1 cellular context compared by ENCODE assay signal in the genomic region with DNA sequence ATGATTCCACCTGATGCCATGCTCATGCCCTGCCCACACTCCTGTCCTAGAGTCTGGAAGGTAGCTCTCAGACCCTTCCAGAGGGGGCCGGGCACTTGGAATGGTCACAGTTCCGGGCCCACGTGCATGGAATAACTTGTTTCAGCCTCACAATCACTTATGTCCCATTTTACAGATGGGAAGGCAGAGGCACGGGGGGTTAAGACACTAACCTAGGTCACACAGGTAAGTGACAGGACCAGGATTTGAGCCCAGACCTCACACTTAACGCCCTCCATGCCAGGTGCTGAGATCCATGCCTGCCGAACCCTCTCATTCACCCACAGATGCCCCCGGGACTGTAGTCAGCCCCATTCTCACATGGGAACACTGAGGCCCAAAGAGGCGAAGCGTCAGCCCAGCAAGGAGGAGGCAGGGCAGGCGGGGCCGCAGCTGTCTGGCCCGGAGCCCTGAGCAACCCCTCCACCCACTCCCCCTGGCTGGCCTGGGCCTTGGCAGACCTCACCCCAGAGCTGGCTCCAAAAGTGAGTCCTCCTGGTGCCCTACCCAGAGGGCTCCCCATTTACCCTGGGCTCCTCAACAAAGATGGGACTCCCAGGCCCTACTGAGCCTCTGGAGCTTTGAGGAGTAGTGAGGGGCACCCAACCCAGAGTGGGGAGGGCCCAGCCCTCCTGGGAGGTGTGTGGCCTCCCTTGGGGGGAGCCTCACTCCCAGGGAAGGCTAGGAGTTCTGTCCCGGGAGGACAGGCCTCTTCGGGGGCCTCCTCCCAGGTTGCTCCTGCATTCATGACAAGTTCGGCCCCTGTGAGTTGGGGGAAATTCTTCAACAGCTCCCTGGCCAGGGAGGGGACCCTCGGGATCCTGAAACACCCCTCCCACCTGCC.
TF ChIP-seq lines count a peak whose summit lies in the region.

No MANE protein-coding gene starts in this region.

TF ChIP-seq in HCT116, 20 proteins besides CTCF, POLR2A, EP300 and RAD21 (continued from another document):
- TF ChIP-seq, protein P1, sequence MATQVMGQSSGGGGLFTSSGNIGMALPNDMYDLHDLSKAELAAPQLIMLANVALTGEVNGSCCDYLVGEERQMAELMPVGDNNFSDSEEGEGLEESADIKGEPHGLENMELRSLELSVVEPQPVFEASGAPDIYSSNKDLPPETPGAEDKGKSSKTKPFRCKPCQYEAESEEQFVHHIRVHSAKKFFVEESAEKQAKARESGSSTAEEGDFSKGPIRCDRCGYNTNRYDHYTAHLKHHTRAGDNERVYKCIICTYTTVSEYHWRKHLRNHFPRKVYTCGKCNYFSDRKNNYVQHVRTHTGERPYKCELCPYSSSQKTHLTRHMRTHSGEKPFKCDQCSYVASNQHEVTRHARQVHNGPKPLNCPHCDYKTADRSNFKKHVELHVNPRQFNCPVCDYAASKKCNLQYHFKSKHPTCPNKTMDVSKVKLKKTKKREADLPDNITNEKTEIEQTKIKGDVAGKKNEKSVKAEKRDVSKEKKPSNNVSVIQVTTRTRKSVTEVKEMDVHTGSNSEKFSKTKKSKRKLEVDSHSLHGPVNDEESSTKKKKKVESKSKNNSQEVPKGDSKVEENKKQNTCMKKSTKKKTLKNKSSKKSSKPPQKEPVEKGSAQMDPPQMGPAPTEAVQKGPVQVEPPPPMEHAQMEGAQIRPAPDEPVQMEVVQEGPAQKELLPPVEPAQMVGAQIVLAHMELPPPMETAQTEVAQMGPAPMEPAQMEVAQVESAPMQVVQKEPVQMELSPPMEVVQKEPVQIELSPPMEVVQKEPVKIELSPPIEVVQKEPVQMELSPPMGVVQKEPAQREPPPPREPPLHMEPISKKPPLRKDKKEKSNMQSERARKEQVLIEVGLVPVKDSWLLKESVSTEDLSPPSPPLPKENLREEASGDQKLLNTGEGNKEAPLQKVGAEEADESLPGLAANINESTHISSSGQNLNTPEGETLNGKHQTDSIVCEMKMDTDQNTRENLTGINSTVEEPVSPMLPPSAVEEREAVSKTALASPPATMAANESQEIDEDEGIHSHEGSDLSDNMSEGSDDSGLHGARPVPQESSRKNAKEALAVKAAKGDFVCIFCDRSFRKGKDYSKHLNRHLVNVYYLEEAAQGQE (IDR thresholded peaks at IDR 0.05; ENCODE audit: low read depth): no peak
- TF ChIP-seq TCF7L2 (IDR thresholded peaks at IDR 0.05; ENCODE audit: borderline replicate concordance, extremely low read depth, insufficient read depth, insufficient read length) (no peak), ZNF274 (IDR thresholded peaks at IDR 0.05; ENCODE audit: low read depth, low read length) (no peak), ATF3 (IDR thresholded peaks at IDR 0.05) (no peak), POLR2AphosphoS5 (IDR thresholded peaks at IDR 0.05; ENCODE audit: low read depth, low read length) (no peak), FOSL1 (IDR thresholded peaks at IDR 0.05; ENCODE audit: low read depth) (no peak), JUND (IDR thresholded peaks at IDR 0.05) (no peak), SRF (IDR thresholded peaks at IDR 0.05; ENCODE audit: low read depth) (no peak), ELF1 (IDR thresholded peaks at IDR 0.05; ENCODE audit: borderline replicate concordance, low read depth) (no peak), CEBPB (IDR thresholded peaks at IDR 0.05; ENCODE audit: low read depth) (no peak), CBX3 (IDR thresholded peaks at IDR 0.05; ENCODE audit: low read depth) (no peak)
- TF ChIP-seq, protein P2, sequence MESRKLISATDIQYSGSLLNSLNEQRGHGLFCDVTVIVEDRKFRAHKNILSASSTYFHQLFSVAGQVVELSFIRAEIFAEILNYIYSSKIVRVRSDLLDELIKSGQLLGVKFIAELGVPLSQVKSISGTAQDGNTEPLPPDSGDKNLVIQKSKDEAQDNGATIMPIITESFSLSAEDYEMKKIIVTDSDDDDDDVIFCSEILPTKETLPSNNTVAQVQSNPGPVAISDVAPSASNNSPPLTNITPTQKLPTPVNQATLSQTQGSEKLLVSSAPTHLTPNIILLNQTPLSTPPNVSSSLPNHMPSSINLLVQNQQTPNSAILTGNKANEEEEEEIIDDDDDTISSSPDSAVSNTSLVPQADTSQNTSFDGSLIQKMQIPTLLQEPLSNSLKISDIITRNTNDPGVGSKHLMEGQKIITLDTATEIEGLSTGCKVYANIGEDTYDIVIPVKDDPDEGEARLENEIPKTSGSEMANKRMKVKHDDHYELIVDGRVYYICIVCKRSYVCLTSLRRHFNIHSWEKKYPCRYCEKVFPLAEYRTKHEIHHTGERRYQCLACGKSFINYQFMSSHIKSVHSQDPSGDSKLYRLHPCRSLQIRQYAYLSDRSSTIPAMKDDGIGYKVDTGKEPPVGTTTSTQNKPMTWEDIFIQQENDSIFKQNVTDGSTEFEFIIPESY (IDR thresholded peaks at IDR 0.05; ENCODE audit: extremely low read depth, insufficient replicate concordance, low read length): no peak
